9 cellular contexts compared by ENCODE assay signal in the genomic region with DNA sequence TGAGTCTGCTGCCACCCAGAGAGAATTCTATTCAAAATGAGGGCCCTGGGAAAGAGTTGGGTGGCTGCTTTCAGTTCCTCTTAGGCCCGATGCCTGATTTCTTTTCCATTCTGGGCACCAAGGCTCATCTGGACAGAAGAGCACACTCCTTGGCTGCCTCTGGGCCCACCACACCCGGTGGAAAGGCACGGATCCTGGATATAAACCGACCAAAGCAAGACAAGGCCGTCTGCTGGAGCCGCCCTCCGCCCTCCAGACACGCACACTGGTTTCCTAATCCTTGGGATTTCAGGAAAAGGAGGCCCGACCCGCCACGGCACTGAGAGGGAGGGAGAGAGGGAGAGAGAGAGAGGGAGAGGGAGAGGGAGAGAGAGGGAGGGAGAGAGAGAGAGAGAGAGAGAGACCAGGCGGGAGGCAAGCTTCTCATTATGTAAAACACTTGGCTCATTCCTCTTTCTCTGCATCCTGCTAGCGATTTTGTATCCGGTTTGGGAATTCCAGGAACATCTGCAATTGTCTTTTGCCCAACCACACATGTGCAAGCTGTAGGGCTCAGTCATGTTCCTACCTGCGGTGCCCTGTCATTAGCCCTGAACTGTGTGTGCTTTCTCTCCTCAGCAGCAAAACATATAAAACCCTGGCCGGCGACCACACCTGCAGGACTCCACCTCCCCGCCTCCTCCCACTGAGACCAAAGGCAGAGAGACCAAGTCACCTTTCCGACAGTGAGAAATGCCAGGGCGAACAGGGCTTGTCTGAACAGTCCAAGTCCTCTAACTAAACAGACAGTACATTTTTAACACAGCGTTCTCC.
A peak's percentile ranks its signal among the peaks of the same experiment; 100 is the strongest.
DNase-seq lines count a peak whose midpoint lies in the region; ATAC-seq and TF ChIP-seq lines count a peak whose summit lies in the region.
"Had no signal": no experiment of that assay in that cellular context is flagged by ENCODE, and none has a peak within 500 bp of the region (broad histone marks: within the 10 kb centered on the region; RNA-seq: fewer than 3 reads in every experiment).

No MANE protein-coding gene starts in this region.

- H3K4me1 Mint-ChIP-seq in GM23338: peaks cover 20% of the 10 kb centered on the region
- H3K4me1 Mint-ChIP-seq in activated T-cell treated with anti-CD3 and anti-CD28 coated beads, Interleukin-2, amount 50 U/mL, for 4 hours (ENCODE audit: low read depth): no peaks in the 10 kb centered on the region

- no peaks in the 10 kb centered on the region for H4K20me1 ChIP-seq in GM23338 (replicated peaks; ENCODE audit: insufficient read depth)

- peak overlapping the region; percentile 35 for H3K4me2 ChIP-seq in GM23338

- peak; percentile 50 for DNase-seq in GM23338 (ENCODE audit: low spot score)
- peak; percentile 62 for DNase-seq in SW480 (ENCODE audit: low spot score)
- DNase-seq in foreskin keratinocyte: peak; percentile 99
- DNase-seq in renal cortical epithelial cell (ENCODE audit: low read depth): peak; percentile 60
- DNase-seq in NAMALWA (ENCODE audit: low spot score): no peak
- no peak for DNase-seq in activated T-cell treated with anti-CD3 and anti-CD28 coated beads, Interleukin-2, amount 50 U/mL, for 4 hours
- DNase-seq in aorta: no peak

- 0 out of 3 replicates have a peak, but pooled peaks cover 6% of the 10 kb centered on the region for H3K36me3 Mint-ChIP-seq in GM23338 (ENCODE audit: low read depth)
- H3K36me3 Mint-ChIP-seq in activated T-cell treated with anti-CD3 and anti-CD28 coated beads, Interleukin-2, amount 50 U/mL, for 4 hours (ENCODE audit: insufficient read depth): no peaks in the 10 kb centered on the region

- no peaks in the 10 kb centered on the region for H3K36me3 ChIP-seq in GM23338 (ENCODE audit: insufficient read depth)
- no peaks in the 10 kb centered on the region for H3K36me3 ChIP-seq in aorta (ENCODE audit: control insufficient read depth in 1 of 2, insufficient read depth in 2 of 2, low read length in 1 of 2)

- no peaks in the 10 kb centered on the region for H3F3A ChIP-seq in GM23338 (replicated peaks; ENCODE audit: low read depth)

- WGBS in aorta, 2 donors: 87 to 93% methylated on average over 21 of the region's 21 CpGs

- peak overlapping the region; percentile 76 for H2AFZ ChIP-seq in GM23338

- H3K27me3 Mint-ChIP-seq in GM23338 (ENCODE audit: insufficient read depth, low read depth, poor library complexity): peaks cover 6% of the 10 kb centered on the region
- H3K27me3 Mint-ChIP-seq in activated T-cell treated with anti-CD3 and anti-CD28 coated beads, Interleukin-2, amount 50 U/mL, for 4 hours (ENCODE audit: low read depth): no peaks in the 10 kb centered on the region

- ATAC-seq in GM23338 (peak; percentile 70), foreskin keratinocyte (peak; percentile 72), GM19455 (IDR thresholded peaks at IDR 0.05; ENCODE audit: unreplicated experiment) (no peak), aorta (ENCODE audit: low FRiP score) (no peak)
- no peak for ATAC-seq in activated T-cell treated with anti-CD3 and anti-CD28 coated beads, Interleukin-2, amount 50 U/mL, for 4 hours

- H3K9me3 Mint-ChIP-seq in GM23338: peaks cover 5% of the 10 kb centered on the region; the same call in 2 of the 3 replicates
- no peaks in the 10 kb centered on the region for H3K9me3 Mint-ChIP-seq in activated T-cell treated with anti-CD3 and anti-CD28 coated beads, Interleukin-2, amount 50 U/mL, for 4 hours
- H3K9me3 Mint-ChIP-seq: nephron had no signal

- H3K4me1 ChIP-seq in GM23338 (ENCODE audit: insufficient read depth) (peaks cover 26% of the 10 kb centered on the region), foreskin keratinocyte (peaks cover 36% of the 10 kb centered on the region), aorta (ENCODE audit: control insufficient read depth in 1 of 2, insufficient read depth in 2 of 2, low read length in 2 of 2) (no peaks in the 10 kb centered on the region)

- H3K79me2 ChIP-seq in GM23338 (replicated peaks; ENCODE audit: insufficient read depth): no peaks in the 10 kb centered on the region

- H3K9me2 ChIP-seq in GM23338 (ENCODE audit: insufficient read depth): no peaks in the 10 kb centered on the region

- no peak overlapping the region for H3K27ac ChIP-seq in GM23338 (ENCODE audit: low read depth)
- peak overlapping the region; percentile 98 for H3K27ac ChIP-seq in foreskin keratinocyte
- no peak overlapping the region for H3K27ac ChIP-seq in aorta (ENCODE audit: low read depth in 1 of 2, low read length in 2 of 2)

- no peak overlapping the region for H3K27ac Mint-ChIP-seq in GM23338
- H3K27ac Mint-ChIP-seq: nephron had no signal

- intact Hi-C loops in aorta (cut with DNase I): no loop called here

- TF ChIP-seq CTCF in GM23338 (conservative IDR thresholded peaks at IDR 0.05; ENCODE audit: low read depth in 2 of 2) (no peak), foreskin keratinocyte (conservative IDR thresholded peaks at IDR 0.05) (no peak)

- H3K27me3 ChIP-seq in GM23338 (ENCODE audit: insufficient read depth): no peaks in the 10 kb centered on the region
- H3K27me3 ChIP-seq in foreskin keratinocyte: no peaks in the 10 kb centered on the region
- no peaks in the 10 kb centered on the region for H3K27me3 ChIP-seq in aorta (ENCODE audit: control insufficient read depth in 1 of 2, insufficient read depth in 2 of 2, low read length in 1 of 2)

- H3K4me3 Mint-ChIP-seq in GM23338: no peak overlapping the region; the same call in 2 of the 3 replicates
- H3K4me3 Mint-ChIP-seq in activated T-cell treated with anti-CD3 and anti-CD28 coated beads, Interleukin-2, amount 50 U/mL, for 4 hours: no peak overlapping the region
- H3K4me3 Mint-ChIP-seq: nephron had no signal

- H3K4me3 ChIP-seq in GM23338 (0 out of 2 replicates have a peak overlapping the region, but pooled peaks have one; percentile 23), aorta (ENCODE audit: low read length in 2 of 2) (no peak overlapping the region)

- H3K9me3 ChIP-seq in aorta (ENCODE audit: control insufficient read depth, low read length): no peaks in the 10 kb centered on the region

TF ChIP-seq in GM23338, 12 proteins besides CTCF, POLR2A, EP300 and RAD21 (continues in another document):
- TF ChIP-seq, protein P1, sequence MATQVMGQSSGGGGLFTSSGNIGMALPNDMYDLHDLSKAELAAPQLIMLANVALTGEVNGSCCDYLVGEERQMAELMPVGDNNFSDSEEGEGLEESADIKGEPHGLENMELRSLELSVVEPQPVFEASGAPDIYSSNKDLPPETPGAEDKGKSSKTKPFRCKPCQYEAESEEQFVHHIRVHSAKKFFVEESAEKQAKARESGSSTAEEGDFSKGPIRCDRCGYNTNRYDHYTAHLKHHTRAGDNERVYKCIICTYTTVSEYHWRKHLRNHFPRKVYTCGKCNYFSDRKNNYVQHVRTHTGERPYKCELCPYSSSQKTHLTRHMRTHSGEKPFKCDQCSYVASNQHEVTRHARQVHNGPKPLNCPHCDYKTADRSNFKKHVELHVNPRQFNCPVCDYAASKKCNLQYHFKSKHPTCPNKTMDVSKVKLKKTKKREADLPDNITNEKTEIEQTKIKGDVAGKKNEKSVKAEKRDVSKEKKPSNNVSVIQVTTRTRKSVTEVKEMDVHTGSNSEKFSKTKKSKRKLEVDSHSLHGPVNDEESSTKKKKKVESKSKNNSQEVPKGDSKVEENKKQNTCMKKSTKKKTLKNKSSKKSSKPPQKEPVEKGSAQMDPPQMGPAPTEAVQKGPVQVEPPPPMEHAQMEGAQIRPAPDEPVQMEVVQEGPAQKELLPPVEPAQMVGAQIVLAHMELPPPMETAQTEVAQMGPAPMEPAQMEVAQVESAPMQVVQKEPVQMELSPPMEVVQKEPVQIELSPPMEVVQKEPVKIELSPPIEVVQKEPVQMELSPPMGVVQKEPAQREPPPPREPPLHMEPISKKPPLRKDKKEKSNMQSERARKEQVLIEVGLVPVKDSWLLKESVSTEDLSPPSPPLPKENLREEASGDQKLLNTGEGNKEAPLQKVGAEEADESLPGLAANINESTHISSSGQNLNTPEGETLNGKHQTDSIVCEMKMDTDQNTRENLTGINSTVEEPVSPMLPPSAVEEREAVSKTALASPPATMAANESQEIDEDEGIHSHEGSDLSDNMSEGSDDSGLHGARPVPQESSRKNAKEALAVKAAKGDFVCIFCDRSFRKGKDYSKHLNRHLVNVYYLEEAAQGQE (IDR thresholded peaks at IDR 0.05; ENCODE audit: unreplicated experiment): no peak
- TF ChIP-seq CREB1 (CRISPR knock-in tag; IDR thresholded peaks at IDR 0.05; ENCODE audit: low read depth) (no peak), ZNF331 (CRISPR knock-in tag; IDR thresholded peaks at IDR 0.05; ENCODE audit: low read depth) (no peak), STAT1 (IDR thresholded peaks at IDR 0.05; ENCODE audit: unreplicated experiment) (no peak), NANOG (IDR thresholded peaks at IDR 0.05; ENCODE audit: borderline replicate concordance) (no peak), EZH2 (IDR thresholded peaks at IDR 0.05; ENCODE audit: low read depth, unreplicated experiment) (no peak), ZNF114 (CRISPR knock-in tag; IDR thresholded peaks at IDR 0.05) (no peak), POLR2AphosphoS5 (IDR thresholded peaks at IDR 0.05; ENCODE audit: low read depth) (no peak), EZH2phosphoT487 (IDR thresholded peaks at IDR 0.05; ENCODE audit: unreplicated experiment) (no peak), JUNB (IDR thresholded peaks at IDR 0.05; ENCODE audit: unreplicated experiment) (no peak)
- TF ChIP-seq, protein P2, sequence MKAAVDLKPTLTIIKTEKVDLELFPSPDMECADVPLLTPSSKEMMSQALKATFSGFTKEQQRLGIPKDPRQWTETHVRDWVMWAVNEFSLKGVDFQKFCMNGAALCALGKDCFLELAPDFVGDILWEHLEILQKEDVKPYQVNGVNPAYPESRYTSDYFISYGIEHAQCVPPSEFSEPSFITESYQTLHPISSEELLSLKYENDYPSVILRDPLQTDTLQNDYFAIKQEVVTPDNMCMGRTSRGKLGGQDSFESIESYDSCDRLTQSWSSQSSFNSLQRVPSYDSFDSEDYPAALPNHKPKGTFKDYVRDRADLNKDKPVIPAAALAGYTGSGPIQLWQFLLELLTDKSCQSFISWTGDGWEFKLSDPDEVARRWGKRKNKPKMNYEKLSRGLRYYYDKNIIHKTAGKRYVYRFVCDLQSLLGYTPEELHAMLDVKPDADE (IDR thresholded peaks at IDR 0.05): no peak

Comparison
In these comparisons a context has a peak if more than half of its experiments do, and no peak if none do; other contexts are left out.
1. ATAC-seq: peak in GM23338 (single experiment) and foreskin keratinocyte (single experiment); none in GM19455 (single experiment), activated T-cell treated with anti-CD3 and anti-CD28 coated beads, Interleukin-2, amount 50 U/mL, for 4 hours (0 of 2) and aorta (single experiment).
2. DNase-seq: peak in GM23338 (single experiment), SW480 (single experiment), foreskin keratinocyte (2 of 2) and renal cortical epithelial cell (single experiment); none in NAMALWA (single experiment), activated T-cell treated with anti-CD3 and anti-CD28 coated beads, Interleukin-2, amount 50 U/mL, for 4 hours (single experiment) and aorta (0 of 2).